In genomic region chr1:177978530-177978929, GRCh38 we compare ENCODE assay signal across 28 cellular contexts. TPM values are rescaled to one million over a fixed set of nuclear protein-coding genes. Genes with fewer than 3 reads are reported as not detected.
"Had no signal": no experiment of that assay in that cellular context is flagged by ENCODE, and none has a peak within 500 bp of the region (broad histone marks: within the 10 kb centered on the region; RNA-seq: fewer than 3 reads in every experiment).

No MANE protein-coding gene starts in this region.

- H3K27ac ChIP-seq: colonic mucosa, coronary artery, dorsolateral prefrontal cortex, epithelial cell of prostate, esophagus muscularis mucosa, esophagus squamous epithelium, foreskin keratinocyte, gastrocnemius medialis, gastroesophageal sphincter, heart left ventricle, heart right ventricle had no signal

- H3K4me1 ChIP-seq: colonic mucosa had no signal

- H3K4me3 Mint-ChIP-seq: dendritic cell treated with granulocyte-macrophage colony-stimulating factor and Interleukin-4, amounts not matched to agents 40 ng/mL and 50 ng/mL, for 4 days; effector memory CD8-positive, alpha-beta T cell; endodermal cell had no signal

- FAIRE-seq: colon, endometrium, endothelial cell of umbilical vein, frontal cortex had no signal

- ATAC-seq: effector memory CD8-positive, alpha-beta T cell; esophagus mucosa; foreskin keratinocyte; gastrocnemius medialis; gastroesophageal sphincter had no signal

- H3K36me3 ChIP-seq: colonic mucosa, esophagus squamous epithelium, gastrocnemius medialis had no signal

- H3K27me3 Mint-ChIP-seq: dendritic cell treated with granulocyte-macrophage colony-stimulating factor and Interleukin-4, amounts not matched to agents 40 ng/mL and 50 ng/mL, for 4 days; effector memory CD8-positive, alpha-beta T cell had no signal

- H3K4me3 ChIP-seq: colonic mucosa, coronary artery, dorsolateral prefrontal cortex, esophagus muscularis mucosa, esophagus squamous epithelium, gastrocnemius medialis, gastroesophageal sphincter, heart left ventricle, heart right ventricle had no signal

- H3K4me1 Mint-ChIP-seq: endodermal cell had no signal

- H3K27me3 ChIP-seq: colonic mucosa, dorsolateral prefrontal cortex, esophagus muscularis mucosa, esophagus squamous epithelium, foreskin keratinocyte, gastrocnemius medialis, gastroesophageal sphincter, heart left ventricle, heart right ventricle had no signal

- H3K27ac Mint-ChIP-seq: dendritic cell treated with granulocyte-macrophage colony-stimulating factor and Interleukin-4, amounts not matched to agents 40 ng/mL and 50 ng/mL, for 4 days; effector memory CD8-positive, alpha-beta T cell; endodermal cell had no signal

- H3K9me3 ChIP-seq: colonic mucosa, esophagus muscularis mucosa, esophagus squamous epithelium, gastrocnemius medialis, gastroesophageal sphincter, heart left ventricle, heart right ventricle had no signal

- H3K9me3 Mint-ChIP-seq: dendritic cell treated with granulocyte-macrophage colony-stimulating factor and Interleukin-4, amounts not matched to agents 40 ng/mL and 50 ng/mL, for 4 days; endodermal cell had no signal

- DNase-seq: colonic mucosa; cortex of kidney; dermis blood vessel endothelial cell; dorsolateral prefrontal cortex; effector CD4-positive, alpha-beta T cell; effector CD8-positive, alpha-beta T cell; effector memory CD4-positive, alpha-beta T cell; effector memory CD8-positive, alpha-beta T cell; endodermal cell; erythroblast; esophagus squamous epithelium; foreskin keratinocyte; foreskin melanocyte; gastrocnemius medialis; glutamatergic neuron; head of caudate nucleus; heart left ventricle; heart right ventricle had no signal

RNA-seq across cellular contexts. Expression of gene SEC16B, which starts 8.7 kb away (rescaled TPM):
- total RNA-seq: frontal cortex had no signal
